ENCODE assay signal across 8 cellular contexts in the genomic region with DNA sequence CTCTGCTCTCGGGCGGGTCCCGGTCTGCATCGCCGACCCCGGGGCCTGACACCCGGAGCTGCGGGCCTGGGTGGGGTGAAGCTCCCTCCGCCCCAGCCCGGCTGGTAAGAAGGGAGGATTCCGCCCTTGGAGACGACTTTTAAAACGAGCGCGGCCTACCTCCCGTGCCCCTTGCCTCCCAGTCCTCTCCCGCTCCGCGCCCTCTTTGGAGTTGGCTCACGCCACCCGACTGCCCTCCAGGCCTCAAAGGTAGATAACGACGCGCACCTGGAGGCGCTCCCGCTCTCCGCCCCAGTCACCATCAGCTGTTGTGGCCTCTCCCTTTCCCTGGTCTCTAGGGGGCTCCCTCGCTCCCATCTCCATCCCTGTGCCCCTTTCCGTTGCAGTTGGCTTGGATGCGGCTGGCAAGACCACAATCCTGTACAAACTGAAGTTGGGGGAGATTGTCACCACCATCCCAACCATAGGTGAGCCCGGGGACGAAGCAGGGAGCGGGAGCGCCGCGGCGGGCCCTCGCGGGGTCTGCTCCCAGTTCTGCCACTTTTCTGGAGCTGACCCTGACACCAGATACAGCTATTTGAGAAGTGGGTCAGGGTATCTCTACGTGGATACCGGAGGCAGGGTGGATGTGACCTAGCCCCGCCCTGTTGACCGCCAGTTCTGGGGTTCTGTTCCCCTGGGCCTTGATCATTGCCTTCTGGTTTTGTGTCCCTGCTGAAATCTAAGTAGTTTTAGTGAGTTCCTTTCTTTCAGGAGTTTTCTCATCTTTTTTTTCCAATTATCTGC. TPM values are rescaled to one million over a fixed set of nuclear protein-coding genes. Genes with fewer than 3 reads are reported as not detected.
DNase-seq lines count a peak whose midpoint lies in the region; ATAC-seq and TF ChIP-seq lines count a peak whose summit lies in the region.

No MANE protein-coding gene starts in this region.

- TF ChIP-seq CTCF in RWPE2 (IDR thresholded peaks at IDR 0.05; ENCODE audit: poor library complexity, severe bottlenecking) (peak; percentile 79), MCF 10A (IDR thresholded peaks at IDR 0.05; ENCODE audit: unreplicated experiment) (peak; percentile 30), retinal pigment epithelial cell (conservative IDR thresholded peaks at IDR 0.05; ENCODE audit: low read depth, low read length) (peak; percentile 83)

- ATAC-seq in GM21528 (IDR thresholded peaks at IDR 0.05; ENCODE audit: low FRiP score, unreplicated experiment): peak; percentile 29
- peak; percentile 54 for ATAC-seq in RWPE2 (ENCODE audit: low read depth)

- POLR2A ChIA-PET in MCF 10A (lab: Yijun Ruan, JAX): interaction anchor here (0.6 to 5.1 kb wide), 14 partner anchors 10 to 620 kb away, joined by 3 to 41 read pairs (median 4); a partner anchor contains a TSS

- H3K4me1 Mint-ChIP-seq in MCF 10A (ENCODE audit: insufficient read depth, unreplicated experiment): peaks cover 25% of the 10 kb centered on the region

- H3K27ac Mint-ChIP-seq in MCF 10A (ENCODE audit: low read depth, unreplicated experiment): peak overlapping the region; percentile 72

- peak overlapping the region; percentile 45 for H3K27ac ChIP-seq in RWPE2 (ENCODE audit: poor library complexity, severe bottlenecking)

- peaks cover 19% of the 10 kb centered on the region for H3K36me3 Mint-ChIP-seq in MCF 10A (ENCODE audit: insufficient read depth, unreplicated experiment)

- peak overlapping the region; percentile 87 for H3K9ac ChIP-seq in iPS-15b (ENCODE audit: low read depth, low read length)

- BruUV-seq in MCF 10A (replicated peaks; lab: Mats Ljungman, UMichigan): no TSS peak

- H3K27me3 ChIP-seq in RWPE2 (ENCODE audit: insufficient read depth, poor library complexity, severe bottlenecking): no peaks in the 10 kb centered on the region
- peaks cover 24% of the 10 kb centered on the region for H3K27me3 ChIP-seq in iPS-15b (ENCODE audit: control insufficient read depth, insufficient read depth, low read length)

- H3K4me3 ChIP-seq in RWPE2 (ENCODE audit: severe bottlenecking) (peak overlapping the region; percentile 77), iPS-15b (ENCODE audit: low read depth, low read length) (peak overlapping the region; percentile 94), retinal pigment epithelial cell (ENCODE audit: low read length) (peak overlapping the region; percentile 89)

- intact Hi-C loops in MCF 10A (cut with micrococcal nuclease): loop anchor here (1.0 to 10.0 kb wide), 3 partner anchors 62 to 618 kb away; a partner anchor contains a TSS

- H3K9me3 ChIP-seq in RWPE2 (ENCODE audit: severe bottlenecking) (no peaks in the 10 kb centered on the region), iPS-15b (ENCODE audit: control insufficient read depth, insufficient read depth, low read length) (no peaks in the 10 kb centered on the region)

- no peaks in the 10 kb centered on the region for H3K9me3 Mint-ChIP-seq in MCF 10A (ENCODE audit: unreplicated experiment)

- DNase-seq in DMS79 treated with DMSO at 0.1 percent for 48 hours (lab: John Stamatoyannopoulos, UW) (peak; percentile 56), HuH-7.5 (ENCODE audit: low spot score) (peak; percentile 90), RWPE2 (ENCODE audit: low spot score) (no peak), MCF 10A (ENCODE audit: unreplicated experiment) (peak; percentile 52), retinal pigment epithelial cell (ENCODE audit: low read depth) (peak; percentile 17), GM19240 (ENCODE audit: insufficient read length, low spot score) (no peak)

- H3K4me3 Mint-ChIP-seq in MCF 10A (ENCODE audit: unreplicated experiment): peak overlapping the region; percentile 79

- H3K36me3 ChIP-seq in RWPE2 (ENCODE audit: low read depth) (peaks cover 18% of the 10 kb centered on the region), iPS-15b (ENCODE audit: control insufficient read depth, insufficient read depth, low read length) (peaks cover 17% of the 10 kb centered on the region)

- CTCF ChIA-PET in MCF 10A (lab: Yijun Ruan, JAX): interaction anchor here (0.5 to 1.5 kb wide), 12 partner anchors 9 to 675 kb away, joined by 3 to 7 read pairs (median 4); no protein-coding TSS in a partner anchor

- no peaks in the 10 kb centered on the region for H3K27me3 Mint-ChIP-seq in MCF 10A (ENCODE audit: insufficient read depth, unreplicated experiment)

- H3K4me1 ChIP-seq in RWPE2 (ENCODE audit: insufficient read depth, poor library complexity, severe bottlenecking) (peaks cover 5% of the 10 kb centered on the region), iPS-15b (ENCODE audit: control insufficient read depth, insufficient read depth, low read length) (peaks cover 5% of the 10 kb centered on the region)

RNA-seq across cellular contexts. Expression of a gene that starts 0.7 kb away (rescaled TPM):
- 109 and 133 TPM in 2 replicates for total RNA-seq in MCF 10A (2022)

RNA-seq across cellular contexts. Expression of a gene that starts 3.5 kb away (rescaled TPM):
- 27.7 and 30.2 TPM in 2 replicates for total RNA-seq in MCF 10A (2022)

RNA-seq across cellular contexts. Expression of a gene that starts 4.6 kb away (rescaled TPM):
- 0.71 TPM in 1 of 2 replicates, not detected in the other for total RNA-seq in MCF 10A (2022)

RNA-seq across cellular contexts. Expression of a gene that starts 29.1 kb away (rescaled TPM):
- total RNA-seq in MCF 10A (2022): not detected in 2 replicates

Comparison
In these comparisons a context has a peak if more than half of its experiments do, and no peak if none do; other contexts are left out.
1. DNase-seq: peak in DMS79 treated with DMSO at 0.1 percent for 48 hours (single experiment), HuH-7.5 (single experiment), MCF 10A (single experiment) and retinal pigment epithelial cell (single experiment); none in RWPE2 (single experiment) and GM19240 (single experiment).
2. CTCF ChIP-seq: peak in every context shown above with its lines; median percentile 83 in retinal pigment epithelial cell; 79 in RWPE2; 30 in MCF 10A.
3. Peak in every context shown above with its lines, with median percentiles within 50 percentile points of each other: H3K4me3 ChIP-seq.